Comparison of ENCODE assay signal across 7 cellular contexts in the genomic region with DNA sequence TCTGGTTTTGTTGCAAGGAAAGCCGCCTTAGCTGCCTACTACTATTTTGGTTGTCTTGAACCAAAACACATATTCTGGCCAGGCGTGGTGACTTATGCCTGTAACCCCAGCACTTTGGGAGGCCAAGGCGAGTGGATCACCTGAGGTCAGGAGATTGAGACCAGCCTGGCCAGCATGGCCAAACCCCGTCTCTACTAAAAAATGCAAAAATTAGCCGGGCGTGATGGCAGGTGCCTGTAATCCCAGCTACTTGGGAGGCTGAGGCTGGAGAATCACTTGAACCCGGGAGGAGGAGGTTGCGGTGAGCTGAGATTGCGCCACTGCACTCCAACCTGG.
A peak's percentile ranks its signal among the peaks of the same experiment; 100 is the strongest.
DNase-seq lines count a peak whose midpoint lies in the region; ATAC-seq, FAIRE-seq and TF ChIP-seq lines count a peak whose summit lies in the region.
"Not testable (repeated sequence)": the region's sequence is repeated elsewhere in the genome, so short reads cannot be mapped to it uniquely, and the experiment has no call there.

No MANE protein-coding gene starts in this region.

- TF ChIP-seq CTCF in Panc1 (IDR thresholded peaks at IDR 0.05); esophagus muscularis mucosa (IDR thresholded peaks at IDR 0.05); HepG2 (CRISPR knock-in tag; IDR thresholded peaks at IDR 0.05); vagina (IDR thresholded peaks at IDR 0.05): not testable (repeated sequence)

- H3K4me3 ChIP-seq in BLaER1 treated with 17β-estradiol and CSF1 and Interleukin-3, amounts not matched to agents 10 nM and 100 nM: peak overlapping the region in 1 of 10 experiments; percentile 34; a peak in 1 of 20 replicates
- H3K4me3 ChIP-seq in GM23248; Panc1 (ENCODE audit: low read depth in 2 of 2, low read length in 2 of 2); esophagus muscularis mucosa; HepG2 (replicated peaks in 1 of 3; ENCODE audit: insufficient read depth in 1 of 3, low read depth in 2 of 3, low read length in 3 of 3); vagina: not testable (repeated sequence)

- not testable (repeated sequence) for H3K9me3 Mint-ChIP-seq in stimulated activated memory B cell treated with anti-CD40 and anti-IgM and Interleukin-4, amounts not matched to agents 10 μg/mL and 1 μg/mL and 100 μg/mL, for 72 hours

- H3K4me3 Mint-ChIP-seq in stimulated activated memory B cell treated with anti-CD40 and anti-IgM and Interleukin-4, amounts not matched to agents 10 μg/mL and 1 μg/mL and 100 μg/mL, for 72 hours: not testable (repeated sequence)

- in situ Hi-C loops in GM23248 (cut with MboI); Panc1 (cut with HindIII; ENCODE audit: low pct_unique_long_range_greater_than_20kb, low sequenced_read_pairs); HepG2 (cut with HindIII; ENCODE audit: extremely low pct_ligation_motif_present, low pct_unique_long_range_greater_than_20kb): not testable (repeated sequence)

- H2AFZ ChIP-seq in GM23248; HepG2 (ENCODE audit: low read length): not testable (repeated sequence)

- not testable (repeated sequence) for FAIRE-seq in HepG2 (lab: Jason Lieb, UNC)

- not testable (repeated sequence) for TF ChIP-seq RAD21 in HepG2 (CRISPR knock-in tag; IDR thresholded peaks at IDR 0.05)

- H3K79me2 ChIP-seq in GM23248 (ENCODE audit: insufficient read depth); HepG2 (ENCODE audit: insufficient read depth, low read length): not testable (repeated sequence)

- H3K27me3 ChIP-seq in BLaER1 treated with 17β-estradiol and CSF1 and Interleukin-3, amounts not matched to agents 10 nM and 100 nM: peaks cover 17 to 40% (median 30%) of the 10 kb centered on the region in 11 experiments; a peak in 21 of 22 replicates
- not testable (repeated sequence) for H3K27me3 ChIP-seq in GM23248 (replicated peaks; ENCODE audit: insufficient read depth); Panc1 (ENCODE audit: control insufficient read depth, insufficient read depth, low read length); esophagus muscularis mucosa; HepG2 (ENCODE audit: control insufficient read depth in 1 of 2, insufficient read depth in 2 of 2, low read length in 2 of 2); vagina

- CTCF ChIA-PET in Panc1 (lab: Charles Lee); HepG2 (lab: Yijun Ruan, JAX; ENCODE audit: low intra/inter-chr PET ratio, low total read pairs): not testable (repeated sequence)

- WGBS in GM23248 (ENCODE audit: low coverage in 1 of 2, low lambda C conversion rate in 2 of 2, missing lambda C conversion rate in 2 of 2), 2 experiments: 81 to 86% methylated on average over 9 of the region's 9 CpGs
- WGBS in esophagus muscularis mucosa: 93% methylated on average over 9 of the region's 9 CpGs
- WGBS in HepG2 (ENCODE audit: low lambda C conversion rate): 44% methylated on average over 9 of the region's 9 CpGs

- H3K9me2 ChIP-seq in GM23248 (ENCODE audit: insufficient read depth): not testable (repeated sequence)

- not testable (repeated sequence) for H3K36me3 ChIP-seq in BLaER1 treated with 17β-estradiol and CSF1 and Interleukin-3, amounts not matched to agents 10 nM and 100 nM; GM23248 (ENCODE audit: low read depth); Panc1 (ENCODE audit: control insufficient read depth, insufficient read depth, low read length); esophagus muscularis mucosa; HepG2 (replicated peaks in 1 of 2; ENCODE audit: control insufficient read depth in 1 of 2, insufficient read depth in 2 of 2, low read length in 2 of 2); vagina

- not testable (repeated sequence) for H3F3A ChIP-seq in GM23248 (ENCODE audit: insufficient read depth)

- H3K4me1 Mint-ChIP-seq in stimulated activated memory B cell treated with anti-CD40 and anti-IgM and Interleukin-4, amounts not matched to agents 10 μg/mL and 1 μg/mL and 100 μg/mL, for 72 hours: peaks cover 22% of the 10 kb centered on the region

- not testable (repeated sequence) for ATAC-seq in Panc1; HepG2; stimulated activated memory B cell treated with anti-CD40 and anti-IgM and Interleukin-4, amounts not matched to agents 10 μg/mL and 1 μg/mL and 100 μg/mL, for 72 hours

- intact Hi-C loops in Panc1 (cut with micrococcal nuclease; ENCODE audit: unreplicated experiment); HepG2 (cut with micrococcal nuclease; ENCODE audit: unreplicated experiment); vagina (cut with DNase I): not testable (repeated sequence)
- intact Hi-C loops in esophagus muscularis mucosa (cut with DNase I): loop anchor here (5.0 kb wide), 1 partner anchor 105 kb away; no protein-coding TSS in a partner anchor

- not testable (repeated sequence) for TF ChIP-seq EP300 in esophagus muscularis mucosa (IDR thresholded peaks at IDR 0.05); HepG2 (IDR thresholded peaks at IDR 0.05; ENCODE audit: low read depth in 2 of 2, low read length in 2 of 2); HepG2 (CRISPR knock-in tag; IDR thresholded peaks at IDR 0.05; ENCODE audit: borderline replicate concordance)

- TF ChIP-seq POLR2A in esophagus muscularis mucosa (IDR thresholded peaks at IDR 0.05; ENCODE audit: low read depth); HepG2 (IDR thresholded peaks at IDR 0.05; ENCODE audit: insufficient read depth in 1 of 2, low read depth in 2 of 2, low read length in 2 of 2); vagina (IDR thresholded peaks at IDR 0.05): not testable (repeated sequence)

- peak overlapping the region; percentile 32 to 97 (median 86) for H3K4me2 ChIP-seq in BLaER1 treated with 17β-estradiol and CSF1 and Interleukin-3, amounts not matched to agents 10 nM and 100 nM
- H3K4me2 ChIP-seq in GM23248 (ENCODE audit: unreplicated experiment): not testable (repeated sequence)
- peak overlapping the region; percentile 63 for H3K4me2 ChIP-seq in HepG2 (ENCODE audit: low read depth, low read length)

- H3K27ac ChIP-seq in BLaER1 treated with 17β-estradiol and CSF1 and Interleukin-3, amounts not matched to agents 10 nM and 100 nM; HepG2 (ENCODE audit: extremely low read length, insufficient read depth, low read length): not testable (repeated sequence)
- peak overlapping the region; percentile 43 for H3K27ac ChIP-seq in GM23248
- peak overlapping the region; percentile 54; the same call in 1 of the 2 replicates for H3K27ac ChIP-seq in Panc1 (ENCODE audit: low read length)
- peak overlapping the region; percentile 22 to 70 (median 58) for H3K27ac ChIP-seq in esophagus muscularis mucosa (replicated peaks in 1 of 4)
- peak overlapping the region; percentile 76 for H3K27ac ChIP-seq in vagina

- not testable (repeated sequence) for H3K27me3 Mint-ChIP-seq in stimulated activated memory B cell treated with anti-CD40 and anti-IgM and Interleukin-4, amounts not matched to agents 10 μg/mL and 1 μg/mL and 100 μg/mL, for 72 hours

- not testable (repeated sequence) for BruUV-seq in Panc1 (replicated peaks; lab: Mats Ljungman, UMichigan); HepG2 (replicated peaks; lab: Mats Ljungman, UMichigan)

- peaks cover 25 to 59% (median 44%) of the 10 kb centered on the region in 11 experiments; a peak in 19 of 22 replicates for H4K20me1 ChIP-seq in BLaER1 treated with 17β-estradiol and CSF1 and Interleukin-3, amounts not matched to agents 10 nM and 100 nM
- H4K20me1 ChIP-seq in GM23248 (ENCODE audit: insufficient read depth); HepG2 (ENCODE audit: insufficient read depth, low read length): not testable (repeated sequence)

- H3K9ac ChIP-seq in BLaER1 treated with 17β-estradiol and CSF1 and Interleukin-3, amounts not matched to agents 10 nM and 100 nM: peak overlapping the region in 2 of 11 experiments; percentile 39 to 49; a peak in 2 of 22 replicates
- not testable (repeated sequence) for H3K9ac ChIP-seq in GM23248
- peak overlapping the region; percentile 7; the same call in 1 of the 2 replicates for H3K9ac ChIP-seq in HepG2 (ENCODE audit: insufficient read depth, low read depth, low read length)

- POLR2A ChIA-PET in Panc1 (lab: Charles Lee); HepG2 (lab: Yijun Ruan, JAX): not testable (repeated sequence)

- H3K4me1 ChIP-seq in BLaER1 treated with 17β-estradiol and CSF1 and Interleukin-3, amounts not matched to agents 10 nM and 100 nM: peaks cover 24 to 64% (median 45%) of the 10 kb centered on the region in 10 experiments
- 0 out of 2 replicates have a peak, but pooled peaks cover 11% of the 10 kb centered on the region for H3K4me1 ChIP-seq in GM23248 (ENCODE audit: insufficient read depth)
- H3K4me1 ChIP-seq in Panc1 (ENCODE audit: control insufficient read depth, insufficient read depth, low read length): peaks cover 26% of the 10 kb centered on the region
- peaks cover 18 to 66% (median 51%) of the 10 kb centered on the region in 4 donors for H3K4me1 ChIP-seq in esophagus muscularis mucosa
- H3K4me1 ChIP-seq in HepG2 (ENCODE audit: insufficient read depth, low read length): peaks cover 43% of the 10 kb centered on the region
- peaks cover 25% of the 10 kb centered on the region for H3K4me1 ChIP-seq in vagina

- not testable (repeated sequence) for DNase-seq in GM23248; Panc1 (ENCODE audit: low read depth, low spot score); esophagus muscularis mucosa (ENCODE audit: extremely low spot score); HepG2 (ENCODE audit: low spot score); vagina (ENCODE audit: extremely low spot score in 2 of 2)

- peaks cover 37% of the 10 kb centered on the region for H3K36me3 Mint-ChIP-seq in stimulated activated memory B cell treated with anti-CD40 and anti-IgM and Interleukin-4, amounts not matched to agents 10 μg/mL and 1 μg/mL and 100 μg/mL, for 72 hours

- H3K9me3 ChIP-seq in BLaER1 treated with 17β-estradiol and CSF1 and Interleukin-3, amounts not matched to agents 10 nM and 100 nM (replicated peaks in 1 of 11); GM23248 (ENCODE audit: low read depth); Panc1 (ENCODE audit: control insufficient read depth, insufficient read depth, low read depth, low read length); esophagus muscularis mucosa; HepG2 (ENCODE audit: low read length); vagina: not testable (repeated sequence)

- peak overlapping the region; percentile 54 for H3K27ac Mint-ChIP-seq in stimulated activated memory B cell treated with anti-CD40 and anti-IgM and Interleukin-4, amounts not matched to agents 10 μg/mL and 1 μg/mL and 100 μg/mL, for 72 hours
